In the genomic region with DNA sequence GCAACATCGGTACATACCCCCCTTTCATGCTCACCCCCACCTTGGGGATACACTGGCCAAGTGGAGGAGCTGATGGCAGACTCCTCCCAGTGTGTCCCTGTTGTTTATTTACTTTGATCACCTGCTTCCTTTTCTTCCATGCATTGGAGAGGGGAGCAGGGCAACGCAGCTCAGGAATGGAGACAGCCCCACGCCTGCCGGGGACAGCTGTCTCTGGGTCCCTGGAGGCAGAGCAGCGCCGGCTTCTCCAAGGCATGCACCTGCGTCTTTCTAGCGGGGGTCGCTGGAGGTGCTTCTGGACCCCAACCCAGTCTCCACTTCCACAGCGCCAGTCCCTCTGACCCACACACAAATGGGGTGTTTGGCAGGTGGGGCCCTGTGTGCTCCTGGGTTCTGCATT, we compare ENCODE assay signal across 24 cellular contexts. TPM values are rescaled to one million over a fixed set of nuclear protein-coding genes. Genes with fewer than 3 reads are reported as not detected.
DNase-seq lines count a peak whose midpoint lies in the region; ATAC-seq and TF ChIP-seq lines count a peak whose summit lies in the region.
"Had no signal": no experiment of that assay in that cellular context is flagged by ENCODE, and none has a peak within 500 bp of the region (broad histone marks: within the 10 kb centered on the region; RNA-seq: fewer than 3 reads in every experiment).

No MANE protein-coding gene starts in this region.

- ATAC-seq in GM18867 (IDR thresholded peaks at IDR 0.05; ENCODE audit: unreplicated experiment) (no peak), HG03159 (IDR thresholded peaks at IDR 0.05; ENCODE audit: unreplicated experiment) (no peak), HG02588 (IDR thresholded peaks at IDR 0.05; ENCODE audit: unreplicated experiment) (no peak)
- ATAC-seq: body of pancreas, K562, mucosa of descending colon, T-helper 17 cell had no signal

- peak overlapping the region in 4 of 5 experiments; percentile 42 to 85 (median 61) for H3K4me3 Mint-ChIP-seq in brain
- H3K4me3 Mint-ChIP-seq in nephron = peak overlapping the region in 2 of 3 experiments; percentile 16 to 59
- H3K4me3 Mint-ChIP-seq: stimulated activated naive CD8-positive, alpha-beta T cell treated with anti-CD3 and anti-CD28 coated beads, Interleukin-15, Interleukin-2, amounts not matched to agents 100 ng/mL and 50 ng/mL, for 24 hours; T-helper 17 cell had no signal

- H3K27ac Mint-ChIP-seq in brain = peak overlapping the region in 3 of 5 experiments; percentile 17 to 95 (median 76)
- no peak overlapping the region for H3K27ac Mint-ChIP-seq in nephron
- H3K27ac Mint-ChIP-seq: progenitor cell of endocrine pancreas; stimulated activated naive CD8-positive, alpha-beta T cell treated with anti-CD3 and anti-CD28 coated beads, Interleukin-15, Interleukin-2, amounts not matched to agents 100 ng/mL and 50 ng/mL, for 24 hours; T-helper 17 cell had no signal

- DNase-seq in NCI-H1417 (lab: John Stamatoyannopoulos, UW) (peak; percentile 11 to 52 (median 41)), NCI-H1417 treated with DMSO at 0.1 percent for 48 hours (lab: John Stamatoyannopoulos, UW) (no peak), CD1c-positive myeloid dendritic cell (ENCODE audit: extremely low spot score) (no peak)
- DNase-seq: activated gamma-delta T cell treated with Interleukin-2 at 50 U/mL for 16 hours; activated T-cell treated with anti-CD3 and anti-CD28 coated beads, Interleukin-2, amount 50 U/mL, for 1 hour; AML-193; body of pancreas; COR-L47; effector memory CD4-positive, alpha-beta T cell; foreskin melanocyte; mucosa of descending colon; NCI-H1436 treated with DMSO at 0.1 percent for 48 hours; NCI-H526 treated with DMSO at 0.1 percent for 48 hours; sigmoid colon; T-helper 17 cell; tibial artery had no signal

- H3K9me3 Mint-ChIP-seq in brain (peaks cover 0 to 6% (median 0%) of the 10 kb centered on the region in 5 experiments), nephron (no peaks in the 10 kb centered on the region)
- H3K9me3 Mint-ChIP-seq: stimulated activated naive CD8-positive, alpha-beta T cell treated with anti-CD3 and anti-CD28 coated beads, Interleukin-15, Interleukin-2, amounts not matched to agents 100 ng/mL and 50 ng/mL, for 24 hours had no signal

- H3K4me1 Mint-ChIP-seq in brain (peaks cover 66% of the 10 kb centered on the region), nephron (peaks cover 50% of the 10 kb centered on the region)
- H3K4me1 Mint-ChIP-seq: T-helper 17 cell had no signal

- H3K36me3 Mint-ChIP-seq in brain = peaks cover 7% of the 10 kb centered on the region
- H3K36me3 Mint-ChIP-seq in nephron (ENCODE audit: low read depth) = no peaks in the 10 kb centered on the region

- TF ChIP-seq CTCF in brain (conservative IDR thresholded peaks at IDR 0.05) = no peak
- TF ChIP-seq CTCF in nephron (IDR thresholded peaks at IDR 0.05; ENCODE audit: unreplicated experiment in 3 of 3) = no peak

- H3K27me3 Mint-ChIP-seq in brain (peaks cover 43% of the 10 kb centered on the region), nephron (ENCODE audit: low read depth) (peaks cover 76% of the 10 kb centered on the region)

RNA-seq across cellular contexts. Expression of a gene that starts 4.2 kb away (rescaled TPM):
- 2.3 TPM for polyA plus RNA-seq in brain (ENCODE audit: insufficient read depth, low read depth, low replicate concordance)
- polyA plus RNA-seq: K562 had no signal

Comparison
In these comparisons a context has a peak if more than half of its experiments do, and no peak if none do; other contexts are left out.
1. DNase-seq: peak in NCI-H1417 (3 of 3); none in NCI-H1417 treated with DMSO at 0.1 percent for 48 hours (single experiment) and CD1c-positive myeloid dendritic cell (single experiment).
2. H3K27ac Mint-ChIP-seq: peak in brain (3 of 5); none in nephron (0 of 3).